In the genomic region with DNA sequence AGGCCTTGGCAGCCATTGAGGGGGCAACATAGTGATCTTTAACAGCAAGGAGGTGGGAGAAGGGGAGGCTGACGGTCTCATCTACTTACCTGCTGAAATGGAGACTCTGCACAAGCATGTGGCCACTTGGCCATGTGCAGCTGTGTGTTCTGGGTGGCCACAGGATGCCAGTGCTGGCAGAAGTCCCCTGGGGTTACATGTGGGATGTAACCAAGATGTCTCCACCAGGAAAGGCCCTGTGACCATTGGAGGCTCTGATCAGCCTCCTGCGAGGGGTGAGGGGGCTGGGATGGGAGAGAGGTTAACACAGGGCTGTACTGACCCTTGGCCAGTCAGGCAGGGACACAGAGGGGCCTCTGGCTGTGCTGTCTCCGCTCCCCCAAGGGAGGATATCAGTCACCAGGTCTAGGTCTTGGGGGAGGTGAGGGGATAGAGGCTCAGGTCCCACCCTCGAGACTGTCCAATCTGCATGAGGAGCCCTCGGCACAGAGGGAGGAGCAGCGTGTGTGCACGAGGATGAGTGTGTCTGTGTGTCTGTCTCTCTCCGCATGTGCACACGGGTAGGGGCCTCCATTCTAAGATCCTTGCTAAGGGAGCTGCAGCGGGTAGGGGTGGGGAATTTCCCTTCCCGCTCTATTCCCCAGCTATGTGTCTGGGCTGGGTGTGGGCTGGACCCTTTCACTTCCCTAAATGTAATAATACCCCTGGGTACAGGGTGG, we compare ENCODE assay signal across 10 cellular contexts. TPM values are rescaled to one million over a fixed set of nuclear protein-coding genes. Genes with fewer than 3 reads are reported as not detected.
DNase-seq lines count a peak whose midpoint lies in the region; ATAC-seq and TF ChIP-seq lines count a peak whose summit lies in the region.
"Had no signal": no experiment of that assay in that cellular context is flagged by ENCODE, and none has a peak within 500 bp of the region (broad histone marks: within the 10 kb centered on the region; RNA-seq: fewer than 3 reads in every experiment).

No MANE protein-coding gene starts in this region.

- ATAC-seq in GM18502 (IDR thresholded peaks at IDR 0.05; ENCODE audit: poor library complexity, unreplicated experiment) (peak; percentile 93), GM21526 (IDR thresholded peaks at IDR 0.05; ENCODE audit: low FRiP score, unreplicated experiment) (peak; percentile 74), HG03460 (IDR thresholded peaks at IDR 0.05; ENCODE audit: unreplicated experiment) (peak; percentile 92), left lobe of liver (peak; percentile 49)

- intact Hi-C loops in esophagus squamous epithelium (cut with DNase I) (no loop called here), prostate gland (cut with DNase I) (no loop called here)

- no peaks in the 10 kb centered on the region for H3K27me3 Mint-ChIP-seq in type B pancreatic cell

- DNase-seq in left lobe of liver (ENCODE audit: low spot score) (no peak), esophagus squamous epithelium (lab: John Stamatoyannopoulos, UW) (no peak), prostate gland (ENCODE audit: low spot score) (no peak), type B pancreatic cell (ENCODE audit: extremely low spot score, unreplicated experiment) (no peak), HuH-7 (ENCODE audit: low spot score) (no peak)
- DNase-seq: NCI-H2029 treated with DMSO at 0.1 percent for 48 hours, thyroid gland had no signal

- H3K9me3 Mint-ChIP-seq in type B pancreatic cell = no peaks in the 10 kb centered on the region

- H3K4me3 ChIP-seq in esophagus squamous epithelium (no peak overlapping the region), prostate gland (no peak overlapping the region)
- H3K4me3 ChIP-seq: thyroid gland had no signal

- H3K27me3 ChIP-seq in esophagus squamous epithelium (no peaks in the 10 kb centered on the region), prostate gland (replicated peaks; ENCODE audit: insufficient read depth) (no peaks in the 10 kb centered on the region)
- H3K27me3 ChIP-seq: thyroid gland had no signal

- peaks cover 24 to 99% (median 30%) of the 10 kb centered on the region in 3 donors for H3K36me3 ChIP-seq in esophagus squamous epithelium
- peaks cover 16 to 32% of the 10 kb centered on the region in 2 donors for H3K36me3 ChIP-seq in prostate gland

- H3K4me3 Mint-ChIP-seq in type B pancreatic cell = no peak overlapping the region

- H3K27ac Mint-ChIP-seq in type B pancreatic cell = no peak overlapping the region

- TF ChIP-seq CTCF in esophagus squamous epithelium (IDR thresholded peaks at IDR 0.05) = no peak
- no peak for TF ChIP-seq CTCF in prostate gland (IDR thresholded peaks at IDR 0.05)
- no peak for TF ChIP-seq CTCF in type B pancreatic cell (conservative IDR thresholded peaks at IDR 0.05)

- no peaks in the 10 kb centered on the region for H3K4me1 Mint-ChIP-seq in type B pancreatic cell (ENCODE audit: unreplicated experiment)

- H3K4me1 ChIP-seq in esophagus squamous epithelium = peaks cover 0 to 9% (median 0%) of the 10 kb centered on the region in 3 donors
- H3K4me1 ChIP-seq in prostate gland (replicated peaks) = no peaks in the 10 kb centered on the region

- no peak for TF ChIP-seq POLR2A in esophagus squamous epithelium (IDR thresholded peaks at IDR 0.05)
- TF ChIP-seq POLR2A in prostate gland (IDR thresholded peaks at IDR 0.05) = no peak

- H3K9me3 ChIP-seq in esophagus squamous epithelium (no peaks in the 10 kb centered on the region), prostate gland (no peaks in the 10 kb centered on the region)
- H3K9me3 ChIP-seq: thyroid gland had no signal

- WGBS in esophagus squamous epithelium, 2 donors = 80 to 85% methylated on average over 6 to 9 of the region's 11 CpGs
- 80% methylated on average over 11 of the region's 11 CpGs for WGBS in prostate gland

- H3K27ac ChIP-seq in esophagus squamous epithelium (peak overlapping the region in 1 of 4 donors; percentile 14), prostate gland (no peak overlapping the region)
- H3K27ac ChIP-seq: thyroid gland had no signal

- H3K36me3 Mint-ChIP-seq in type B pancreatic cell = peaks cover 4% of the 10 kb centered on the region

RNA-seq across cellular contexts. Expression of a gene that starts 19.5 kb away (rescaled TPM):
- 4.6 TPM for total RNA-seq in left lobe of liver
- 10 to 100 TPM in 3 of 4 donors, 1 to 10 TPM in 1; 8.8 to 21.5 (median 20.1) TPM for total RNA-seq in esophagus squamous epithelium
- 10 to 100 TPM; 33.4 to 57.9 TPM for total RNA-seq in prostate gland
- 24.0 and 37.4 TPM in 2 replicates for total RNA-seq in type B pancreatic cell (ENCODE audit: low replicate concordance)

RNA-seq across cellular contexts. Expression of a gene that starts 50.2 kb away (rescaled TPM):
- total RNA-seq in left lobe of liver (11.8 TPM), esophagus squamous epithelium (10 to 100 TPM in 3 of 4 donors, 1 to 10 TPM in 1; 4.9 to 18.2 (median 12.8) TPM), prostate gland (10 to 100 TPM; 10.3 to 31.1 TPM), type B pancreatic cell (ENCODE audit: low replicate concordance) (23.4 and 31.0 TPM in 2 replicates)
